In the genomic region with DNA sequence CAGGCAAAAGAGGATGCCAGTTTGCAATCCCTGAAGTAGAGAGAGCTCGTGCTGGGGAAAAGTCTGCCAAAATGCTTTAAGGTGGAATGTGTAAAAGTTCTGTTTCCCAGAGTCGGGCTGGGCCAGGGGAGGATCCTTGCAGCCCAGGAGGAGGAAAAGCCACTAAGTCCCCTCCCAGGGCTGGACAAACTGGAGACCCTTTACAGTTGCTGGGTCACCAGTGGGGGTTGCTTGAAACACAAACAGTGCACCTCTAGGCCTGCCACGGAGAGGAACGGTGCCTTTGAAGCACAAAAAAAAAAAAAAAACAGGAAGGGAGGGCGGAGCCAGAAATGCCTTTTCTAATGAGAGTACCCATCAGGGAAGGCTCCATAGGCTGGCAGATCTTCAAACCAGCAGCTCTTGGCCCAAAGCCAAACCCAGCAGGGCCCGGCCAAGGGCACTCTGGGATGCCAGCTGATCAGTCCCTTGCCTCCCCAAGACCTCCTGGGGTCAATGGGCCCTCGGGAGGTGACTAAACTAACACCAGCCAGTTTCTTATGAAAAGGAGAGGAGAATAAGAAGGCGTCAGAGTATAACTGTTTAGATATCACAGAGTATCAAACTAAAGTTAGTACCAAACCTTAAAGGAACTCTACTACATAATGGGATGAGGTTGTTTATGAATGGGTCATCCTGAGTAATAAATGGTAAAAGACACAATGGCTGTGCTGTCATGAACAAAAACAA, we compare ENCODE assay signal across 1 cellular context.
TF ChIP-seq lines count a peak whose summit lies in the region.

No MANE protein-coding gene starts in this region.

TF ChIP-seq in HEK293, 187 proteins besides CTCF, POLR2A, EP300 and RAD21 (continued from another document and continues in another):
- no peak for TF ChIP-seq SETDB1 (IDR thresholded peaks at IDR 0.05; ENCODE audit: insufficient read length, low read length)
- TF ChIP-seq ZIC2 (tag by site-specific recombination; IDR thresholded peaks at IDR 0.05) = peak; percentile 99
- TF ChIP-seq, protein P1, sequence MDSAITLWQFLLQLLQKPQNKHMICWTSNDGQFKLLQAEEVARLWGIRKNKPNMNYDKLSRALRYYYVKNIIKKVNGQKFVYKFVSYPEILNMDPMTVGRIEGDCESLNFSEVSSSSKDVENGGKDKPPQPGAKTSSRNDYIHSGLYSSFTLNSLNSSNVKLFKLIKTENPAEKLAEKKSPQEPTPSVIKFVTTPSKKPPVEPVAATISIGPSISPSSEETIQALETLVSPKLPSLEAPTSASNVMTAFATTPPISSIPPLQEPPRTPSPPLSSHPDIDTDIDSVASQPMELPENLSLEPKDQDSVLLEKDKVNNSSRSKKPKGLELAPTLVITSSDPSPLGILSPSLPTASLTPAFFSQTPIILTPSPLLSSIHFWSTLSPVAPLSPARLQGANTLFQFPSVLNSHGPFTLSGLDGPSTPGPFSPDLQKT (IDR thresholded peaks at IDR 0.05; ENCODE audit: borderline replicate concordance, low read depth, low read length) = no peak
- no peak; the same call in 1 of the 2 replicates for TF ChIP-seq BCL11A (tag by site-specific recombination; IDR thresholded peaks at IDR 0.05; ENCODE audit: low read depth)
- no peak for TF ChIP-seq SALL2 (tag by site-specific recombination; IDR thresholded peaks at IDR 0.05; ENCODE audit: borderline replicate concordance)
- TF ChIP-seq, protein P2, sequence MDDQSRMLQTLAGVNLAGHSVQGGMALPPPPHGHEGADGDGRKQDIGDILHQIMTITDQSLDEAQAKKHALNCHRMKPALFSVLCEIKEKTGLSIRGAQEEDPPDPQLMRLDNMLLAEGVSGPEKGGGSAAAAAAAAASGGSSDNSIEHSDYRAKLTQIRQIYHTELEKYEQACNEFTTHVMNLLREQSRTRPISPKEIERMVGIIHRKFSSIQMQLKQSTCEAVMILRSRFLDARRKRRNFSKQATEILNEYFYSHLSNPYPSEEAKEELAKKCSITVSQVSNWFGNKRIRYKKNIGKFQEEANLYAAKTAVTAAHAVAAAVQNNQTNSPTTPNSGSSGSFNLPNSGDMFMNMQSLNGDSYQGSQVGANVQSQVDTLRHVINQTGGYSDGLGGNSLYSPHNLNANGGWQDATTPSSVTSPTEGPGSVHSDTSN (CRISPR knock-in tag; IDR thresholded peaks at IDR 0.05) = no peak
- TF ChIP-seq, protein P3, sequence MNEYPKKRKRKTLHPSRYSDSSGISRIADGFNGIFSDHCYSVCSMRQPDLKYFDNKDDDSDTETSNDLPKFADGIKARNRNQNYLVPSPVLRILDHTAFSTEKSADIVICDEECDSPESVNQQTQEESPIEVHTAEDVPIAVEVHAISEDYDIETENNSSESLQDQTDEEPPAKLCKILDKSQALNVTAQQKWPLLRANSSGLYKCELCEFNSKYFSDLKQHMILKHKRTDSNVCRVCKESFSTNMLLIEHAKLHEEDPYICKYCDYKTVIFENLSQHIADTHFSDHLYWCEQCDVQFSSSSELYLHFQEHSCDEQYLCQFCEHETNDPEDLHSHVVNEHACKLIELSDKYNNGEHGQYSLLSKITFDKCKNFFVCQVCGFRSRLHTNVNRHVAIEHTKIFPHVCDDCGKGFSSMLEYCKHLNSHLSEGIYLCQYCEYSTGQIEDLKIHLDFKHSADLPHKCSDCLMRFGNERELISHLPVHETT (tag by site-specific recombination; IDR thresholded peaks at IDR 0.05) = 0 out of 2 replicates have a peak, but pooled peaks have one; percentile 34
- TF ChIP-seq ZNF114 (tag by site-specific recombination; IDR thresholded peaks at IDR 0.05) = no peak
- no peak for TF ChIP-seq ZNF791 (tag by site-specific recombination; IDR thresholded peaks at IDR 0.05)
- no peak for TF ChIP-seq ZNF350 (tag by site-specific recombination; IDR thresholded peaks at IDR 0.05)
- TF ChIP-seq ZBTB48 (tag by site-specific recombination; IDR thresholded peaks at IDR 0.05) = peak; percentile 76
- TF ChIP-seq, protein P4, sequence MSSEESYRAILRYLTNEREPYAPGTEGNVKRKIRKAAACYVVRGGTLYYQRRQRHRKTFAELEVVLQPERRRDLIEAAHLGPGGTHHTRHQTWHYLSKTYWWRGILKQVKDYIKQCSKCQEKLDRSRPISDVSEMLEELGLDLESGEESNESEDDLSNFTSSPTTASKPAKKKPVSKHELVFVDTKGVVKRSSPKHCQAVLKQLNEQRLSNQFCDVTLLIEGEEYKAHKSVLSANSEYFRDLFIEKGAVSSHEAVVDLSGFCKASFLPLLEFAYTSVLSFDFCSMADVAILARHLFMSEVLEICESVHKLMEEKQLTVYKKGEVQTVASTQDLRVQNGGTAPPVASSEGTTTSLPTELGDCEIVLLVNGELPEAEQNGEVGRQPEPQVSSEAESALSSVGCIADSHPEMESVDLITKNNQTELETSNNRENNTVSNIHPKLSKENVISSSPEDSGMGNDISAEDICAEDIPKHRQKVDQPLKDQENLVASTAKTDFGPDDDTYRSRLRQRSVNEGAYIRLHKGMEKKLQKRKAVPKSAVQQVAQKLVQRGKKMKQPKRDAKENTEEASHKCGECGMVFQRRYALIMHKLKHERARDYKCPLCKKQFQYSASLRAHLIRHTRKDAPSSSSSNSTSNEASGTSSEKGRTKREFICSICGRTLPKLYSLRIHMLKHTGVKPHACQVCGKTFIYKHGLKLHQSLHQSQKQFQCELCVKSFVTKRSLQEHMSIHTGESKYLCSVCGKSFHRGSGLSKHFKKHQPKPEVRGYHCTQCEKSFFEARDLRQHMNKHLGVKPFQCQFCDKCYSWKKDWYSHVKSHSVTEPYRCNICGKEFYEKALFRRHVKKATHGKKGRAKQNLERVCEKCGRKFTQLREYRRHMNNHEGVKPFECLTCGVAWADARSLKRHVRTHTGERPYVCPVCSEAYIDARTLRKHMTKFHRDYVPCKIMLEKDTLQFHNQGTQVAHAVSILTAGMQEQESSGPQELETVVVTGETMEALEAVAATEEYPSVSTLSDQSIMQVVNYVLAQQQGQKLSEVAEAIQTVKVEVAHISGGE (tag by site-specific recombination; conservative IDR thresholded peaks at IDR 0.05; ENCODE audit: low read depth) = 0 out of 2 replicates have a peak, but pooled peaks have one; percentile 19
- TF ChIP-seq ZNF843 (tag by site-specific recombination; IDR thresholded peaks at IDR 0.05) = peak; percentile 68
- TF ChIP-seq ZNF555 (tag by site-specific recombination; conservative IDR thresholded peaks at IDR 0.05) = no peak
- TF ChIP-seq, protein P5, sequence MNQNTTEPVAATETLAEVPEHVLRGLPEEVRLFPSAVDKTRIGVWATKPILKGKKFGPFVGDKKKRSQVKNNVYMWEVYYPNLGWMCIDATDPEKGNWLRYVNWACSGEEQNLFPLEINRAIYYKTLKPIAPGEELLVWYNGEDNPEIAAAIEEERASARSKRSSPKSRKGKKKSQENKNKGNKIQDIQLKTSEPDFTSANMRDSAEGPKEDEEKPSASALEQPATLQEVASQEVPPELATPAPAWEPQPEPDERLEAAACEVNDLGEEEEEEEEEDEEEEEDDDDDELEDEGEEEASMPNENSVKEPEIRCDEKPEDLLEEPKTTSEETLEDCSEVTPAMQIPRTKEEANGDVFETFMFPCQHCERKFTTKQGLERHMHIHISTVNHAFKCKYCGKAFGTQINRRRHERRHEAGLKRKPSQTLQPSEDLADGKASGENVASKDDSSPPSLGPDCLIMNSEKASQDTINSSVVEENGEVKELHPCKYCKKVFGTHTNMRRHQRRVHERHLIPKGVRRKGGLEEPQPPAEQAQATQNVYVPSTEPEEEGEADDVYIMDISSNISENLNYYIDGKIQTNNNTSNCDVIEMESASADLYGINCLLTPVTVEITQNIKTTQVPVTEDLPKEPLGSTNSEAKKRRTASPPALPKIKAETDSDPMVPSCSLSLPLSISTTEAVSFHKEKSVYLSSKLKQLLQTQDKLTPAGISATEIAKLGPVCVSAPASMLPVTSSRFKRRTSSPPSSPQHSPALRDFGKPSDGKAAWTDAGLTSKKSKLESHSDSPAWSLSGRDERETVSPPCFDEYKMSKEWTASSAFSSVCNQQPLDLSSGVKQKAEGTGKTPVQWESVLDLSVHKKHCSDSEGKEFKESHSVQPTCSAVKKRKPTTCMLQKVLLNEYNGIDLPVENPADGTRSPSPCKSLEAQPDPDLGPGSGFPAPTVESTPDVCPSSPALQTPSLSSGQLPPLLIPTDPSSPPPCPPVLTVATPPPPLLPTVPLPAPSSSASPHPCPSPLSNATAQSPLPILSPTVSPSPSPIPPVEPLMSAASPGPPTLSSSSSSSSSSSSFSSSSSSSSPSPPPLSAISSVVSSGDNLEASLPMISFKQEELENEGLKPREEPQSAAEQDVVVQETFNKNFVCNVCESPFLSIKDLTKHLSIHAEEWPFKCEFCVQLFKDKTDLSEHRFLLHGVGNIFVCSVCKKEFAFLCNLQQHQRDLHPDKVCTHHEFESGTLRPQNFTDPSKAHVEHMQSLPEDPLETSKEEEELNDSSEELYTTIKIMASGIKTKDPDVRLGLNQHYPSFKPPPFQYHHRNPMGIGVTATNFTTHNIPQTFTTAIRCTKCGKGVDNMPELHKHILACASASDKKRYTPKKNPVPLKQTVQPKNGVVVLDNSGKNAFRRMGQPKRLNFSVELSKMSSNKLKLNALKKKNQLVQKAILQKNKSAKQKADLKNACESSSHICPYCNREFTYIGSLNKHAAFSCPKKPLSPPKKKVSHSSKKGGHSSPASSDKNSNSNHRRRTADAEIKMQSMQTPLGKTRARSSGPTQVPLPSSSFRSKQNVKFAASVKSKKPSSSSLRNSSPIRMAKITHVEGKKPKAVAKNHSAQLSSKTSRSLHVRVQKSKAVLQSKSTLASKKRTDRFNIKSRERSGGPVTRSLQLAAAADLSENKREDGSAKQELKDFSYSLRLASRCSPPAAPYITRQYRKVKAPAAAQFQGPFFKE (tag by site-specific recombination; IDR thresholded peaks at IDR 0.05; ENCODE audit: borderline replicate concordance) = no peak
- no peak for TF ChIP-seq ZNF37A (tag by site-specific recombination; IDR thresholded peaks at IDR 0.05)
- TF ChIP-seq ZNF423 (tag by site-specific recombination; IDR thresholded peaks at IDR 0.05) = peak; percentile 96
- no peak for TF ChIP-seq ZBTB1 (tag by site-specific recombination; IDR thresholded peaks at IDR 0.05)
- TF ChIP-seq MEIS1 (CRISPR knock-in tag; IDR thresholded peaks at IDR 0.05; ENCODE audit: borderline replicate concordance) = no peak
- TF ChIP-seq, protein P6, sequence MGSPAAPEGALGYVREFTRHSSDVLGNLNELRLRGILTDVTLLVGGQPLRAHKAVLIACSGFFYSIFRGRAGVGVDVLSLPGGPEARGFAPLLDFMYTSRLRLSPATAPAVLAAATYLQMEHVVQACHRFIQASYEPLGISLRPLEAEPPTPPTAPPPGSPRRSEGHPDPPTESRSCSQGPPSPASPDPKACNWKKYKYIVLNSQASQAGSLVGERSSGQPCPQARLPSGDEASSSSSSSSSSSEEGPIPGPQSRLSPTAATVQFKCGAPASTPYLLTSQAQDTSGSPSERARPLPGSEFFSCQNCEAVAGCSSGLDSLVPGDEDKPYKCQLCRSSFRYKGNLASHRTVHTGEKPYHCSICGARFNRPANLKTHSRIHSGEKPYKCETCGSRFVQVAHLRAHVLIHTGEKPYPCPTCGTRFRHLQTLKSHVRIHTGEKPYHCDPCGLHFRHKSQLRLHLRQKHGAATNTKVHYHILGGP (tag by site-specific recombination; IDR thresholded peaks at IDR 0.05) = no peak
- TF ChIP-seq ZNF221 (tag by site-specific recombination; IDR thresholded peaks at IDR 0.05; ENCODE audit: borderline replicate concordance) = no peak
- TF ChIP-seq ZNF624 (tag by site-specific recombination; IDR thresholded peaks at IDR 0.05) = no peak
- TF ChIP-seq ZNF184 (tag by site-specific recombination; IDR thresholded peaks at IDR 0.05) = peak; percentile 85
- 0 out of 2 replicates have a peak, but pooled peaks have one; percentile 40 for TF ChIP-seq ZSCAN30 (tag by site-specific recombination; IDR thresholded peaks at IDR 0.05)
- no peak for TF ChIP-seq ZNF239 (tag by site-specific recombination; IDR thresholded peaks at IDR 0.05)
- peak; percentile 22; the same call in 1 of the 2 replicates for TF ChIP-seq ZNF366 (tag by site-specific recombination; conservative IDR thresholded peaks at IDR 0.05)
- TF ChIP-seq ZNF660 (tag by site-specific recombination; IDR thresholded peaks at IDR 0.05) = peak; percentile 94
- TF ChIP-seq RBAK (tag by site-specific recombination; IDR thresholded peaks at IDR 0.05) = no peak
- TF ChIP-seq, protein P7, sequence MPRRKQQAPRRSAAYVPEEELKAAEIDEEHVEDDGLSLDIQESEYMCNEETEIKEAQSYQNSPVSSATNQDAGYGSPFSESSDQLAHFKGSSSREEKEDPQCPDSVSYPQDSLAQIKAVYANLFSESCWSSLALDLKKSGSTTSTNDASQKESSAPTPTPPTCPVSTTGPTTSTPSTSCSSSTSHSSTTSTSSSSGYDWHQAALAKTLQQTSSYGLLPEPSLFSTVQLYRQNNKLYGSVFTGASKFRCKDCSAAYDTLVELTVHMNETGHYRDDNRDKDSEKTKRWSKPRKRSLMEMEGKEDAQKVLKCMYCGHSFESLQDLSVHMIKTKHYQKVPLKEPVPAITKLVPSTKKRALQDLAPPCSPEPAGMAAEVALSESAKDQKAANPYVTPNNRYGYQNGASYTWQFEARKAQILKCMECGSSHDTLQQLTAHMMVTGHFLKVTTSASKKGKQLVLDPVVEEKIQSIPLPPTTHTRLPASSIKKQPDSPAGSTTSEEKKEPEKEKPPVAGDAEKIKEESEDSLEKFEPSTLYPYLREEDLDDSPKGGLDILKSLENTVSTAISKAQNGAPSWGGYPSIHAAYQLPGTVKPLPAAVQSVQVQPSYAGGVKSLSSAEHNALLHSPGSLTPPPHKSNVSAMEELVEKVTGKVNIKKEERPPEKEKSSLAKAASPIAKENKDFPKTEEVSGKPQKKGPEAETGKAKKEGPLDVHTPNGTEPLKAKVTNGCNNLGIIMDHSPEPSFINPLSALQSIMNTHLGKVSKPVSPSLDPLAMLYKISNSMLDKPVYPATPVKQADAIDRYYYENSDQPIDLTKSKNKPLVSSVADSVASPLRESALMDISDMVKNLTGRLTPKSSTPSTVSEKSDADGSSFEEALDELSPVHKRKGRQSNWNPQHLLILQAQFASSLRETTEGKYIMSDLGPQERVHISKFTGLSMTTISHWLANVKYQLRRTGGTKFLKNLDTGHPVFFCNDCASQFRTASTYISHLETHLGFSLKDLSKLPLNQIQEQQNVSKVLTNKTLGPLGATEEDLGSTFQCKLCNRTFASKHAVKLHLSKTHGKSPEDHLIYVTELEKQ (tag by site-specific recombination; IDR thresholded peaks at IDR 0.05; ENCODE audit: borderline replicate concordance) = no peak
- no peak for TF ChIP-seq ZNF174 (tag by site-specific recombination; IDR thresholded peaks at IDR 0.05)
- no peak for TF ChIP-seq ZNF610 (tag by site-specific recombination; IDR thresholded peaks at IDR 0.05; ENCODE audit: borderline replicate concordance)
